Comparison of ENCODE assay signal across 12 cellular contexts in genomic region chr22:23147632-23148387, GRCh38. TPM values are rescaled to one million over a fixed set of nuclear protein-coding genes. Genes with fewer than 3 reads are reported as not detected.
DNase-seq lines count a peak whose midpoint lies in the region; ATAC-seq, FAIRE-seq and TF ChIP-seq lines count a peak whose summit lies in the region.
"Had no signal": no experiment of that assay in that cellular context is flagged by ENCODE, and none has a peak within 500 bp of the region (broad histone marks: within the 10 kb centered on the region; RNA-seq: fewer than 3 reads in every experiment).

No MANE protein-coding gene starts in this region.

- H3K4ac ChIP-seq in neuronal stem cell (ENCODE audit: low read length) = no peak overlapping the region

- H4K8ac ChIP-seq in neuronal stem cell (ENCODE audit: low read depth, low read length) = no peak overlapping the region

- H2BK120ac ChIP-seq in neuronal stem cell (ENCODE audit: low read depth, low read length) = no peak overlapping the region

- TF ChIP-seq CTCF in astrocyte (IDR thresholded peaks at IDR 0.05; ENCODE audit: insufficient read depth, low read depth, low read length) (no peak), glutamatergic neuron (IDR thresholded peaks at IDR 0.05; ENCODE audit: partially characterized antibody, unreplicated experiment) (no peak), smooth muscle cell (IDR thresholded peaks at IDR 0.05; ENCODE audit: borderline replicate concordance, insufficient read depth, poor library complexity, severe bottlenecking) (no peak)

- H2AK5ac ChIP-seq in neuronal stem cell (ENCODE audit: low read depth, low read length) = no peak overlapping the region

- H2BK5ac ChIP-seq in neuronal stem cell (ENCODE audit: low read length) = no peak overlapping the region

- H3K79me1 ChIP-seq in neuronal stem cell (ENCODE audit: low read depth, low read length) = no peaks in the 10 kb centered on the region

- no peak overlapping the region for H2BK12ac ChIP-seq in neuronal stem cell (ENCODE audit: low read length)

- peaks cover 12% of the 10 kb centered on the region for H4K20me1 ChIP-seq in astrocyte (ENCODE audit: insufficient read depth, low read length)
- H4K20me1 ChIP-seq in smooth muscle cell (ENCODE audit: low read depth) = no peaks in the 10 kb centered on the region

- no peak overlapping the region for H3K18ac ChIP-seq in neuronal stem cell (ENCODE audit: low read length)

- no peak overlapping the region for H4K91ac ChIP-seq in neuronal stem cell (ENCODE audit: low read depth, low read length, poor library complexity)

- DNase-seq in NCI-H345 (lab: John Stamatoyannopoulos, UW) = peak; percentile 9
- no peak for DNase-seq in NCI-H345 treated with DMSO at 0.1 percent for 48 hours (lab: John Stamatoyannopoulos, UW; ENCODE audit: unreplicated experiment)
- peak; percentile 57 for DNase-seq in astrocyte (ENCODE audit: low read depth)
- DNase-seq in glutamatergic neuron = no peak
- no peak for DNase-seq in smooth muscle cell (lab: John Stamatoyannopoulos, UW; ENCODE audit: unreplicated experiment)
- DNase-seq in amygdala (lab: John Stamatoyannopoulos, UW) = no peak
- no peak for DNase-seq in neuronal stem cell (ENCODE audit: low spot score)
- DNase-seq: activated CD4-positive, alpha-beta T cell treated with anti-CD3 and anti-CD28 coated beads for 48 hours; activated naive CD8-positive, alpha-beta T cell treated with anti-CD3 and anti-CD28 coated beads, Interleukin-2, amount 10 ng/mL, durations not matched to agents 7 days and 5 days; NCI-H146; small intestine had no signal

- H3K9me3 ChIP-seq in astrocyte (ENCODE audit: insufficient read depth, low read depth, low read length) (no peaks in the 10 kb centered on the region), smooth muscle cell (replicated peaks; ENCODE audit: low read depth) (no peaks in the 10 kb centered on the region), neuronal stem cell (replicated peaks in 1 of 2; ENCODE audit: control insufficient read depth in 2 of 2, insufficient read depth in 1 of 2, low read depth in 1 of 2, low read length in 2 of 2) (no peaks in the 10 kb centered on the region)

- no peak overlapping the region for H3K14ac ChIP-seq in neuronal stem cell (ENCODE audit: low read length)

- H3K4me1 ChIP-seq in astrocyte (ENCODE audit: insufficient read depth, low read length) = peaks cover 23% of the 10 kb centered on the region
- H3K4me1 ChIP-seq in smooth muscle cell (ENCODE audit: low read depth) = peaks cover 9% of the 10 kb centered on the region
- H3K4me1 ChIP-seq in neuronal stem cell (ENCODE audit: control insufficient read depth in 2 of 2, insufficient read depth in 1 of 2, low read depth in 1 of 2, low read length in 2 of 2) = peaks cover 9 to 16% of the 10 kb centered on the region in 2 donors

- H3K79me2 ChIP-seq in astrocyte (ENCODE audit: insufficient read depth, low read length) (peaks cover 2% of the 10 kb centered on the region), smooth muscle cell (ENCODE audit: low read depth) (no peaks in the 10 kb centered on the region)

- peak overlapping the region; percentile 78 for H3K27ac Mint-ChIP-seq in astrocyte (ENCODE audit: unreplicated experiment)
- no peak overlapping the region for H3K27ac Mint-ChIP-seq in glutamatergic neuron (ENCODE audit: unreplicated experiment)
- H3K27ac Mint-ChIP-seq: activated naive CD8-positive, alpha-beta T cell treated with anti-CD3 and anti-CD28 coated beads, Interleukin-2, amount 10 ng/mL, durations not matched to agents 7 days and 5 days had no signal

- H2BK15ac ChIP-seq in neuronal stem cell (ENCODE audit: low read length) = no peak overlapping the region

- H3K9me3 Mint-ChIP-seq in astrocyte (ENCODE audit: unreplicated experiment) (peaks cover under 1% of the 10 kb centered on the region), glutamatergic neuron (ENCODE audit: unreplicated experiment) (peaks cover 2% of the 10 kb centered on the region)
- H3K9me3 Mint-ChIP-seq: activated naive CD8-positive, alpha-beta T cell treated with anti-CD3 and anti-CD28 coated beads, Interleukin-2, amount 10 ng/mL, durations not matched to agents 7 days and 5 days had no signal

- H3K4me1 Mint-ChIP-seq in astrocyte (ENCODE audit: low read depth, unreplicated experiment) (peaks cover 7% of the 10 kb centered on the region), glutamatergic neuron (ENCODE audit: low read depth, unreplicated experiment) (peaks cover 19% of the 10 kb centered on the region)

- no peak overlapping the region for H3K9ac ChIP-seq in astrocyte (ENCODE audit: low read length)
- H3K9ac ChIP-seq in smooth muscle cell (ENCODE audit: low read depth) = no peak overlapping the region
- H3K9ac ChIP-seq in neuronal stem cell (ENCODE audit: low read depth, low read length, poor library complexity) = no peak overlapping the region

- H3K27me3 ChIP-seq in astrocyte (ENCODE audit: insufficient read depth, low read length) = no peaks in the 10 kb centered on the region
- H3K27me3 ChIP-seq in smooth muscle cell (ENCODE audit: low read depth) = no peaks in the 10 kb centered on the region
- no peaks in the 10 kb centered on the region for H3K27me3 ChIP-seq in neuronal stem cell (ENCODE audit: control insufficient read depth in 3 of 3, insufficient read depth in 3 of 3, low read depth in 1 of 3, low read length in 3 of 3)

- no peak overlapping the region for H3K4me3 Mint-ChIP-seq in astrocyte (ENCODE audit: unreplicated experiment)
- H3K4me3 Mint-ChIP-seq in glutamatergic neuron (ENCODE audit: unreplicated experiment) = peak overlapping the region; percentile 28
- H3K4me3 Mint-ChIP-seq: activated naive CD8-positive, alpha-beta T cell treated with anti-CD3 and anti-CD28 coated beads, Interleukin-2, amount 10 ng/mL, durations not matched to agents 7 days and 5 days had no signal

- H3K27me3 Mint-ChIP-seq in astrocyte (ENCODE audit: low read depth, unreplicated experiment) = peaks cover 4% of the 10 kb centered on the region
- H3K27me3 Mint-ChIP-seq in glutamatergic neuron (ENCODE audit: unreplicated experiment) = peaks cover 6% of the 10 kb centered on the region
- H3K27me3 Mint-ChIP-seq: activated naive CD8-positive, alpha-beta T cell treated with anti-CD3 and anti-CD28 coated beads, Interleukin-2, amount 10 ng/mL, durations not matched to agents 7 days and 5 days had no signal

- H3K4me2 ChIP-seq in astrocyte (ENCODE audit: low read length) (no peak overlapping the region), smooth muscle cell (no peak overlapping the region), neuronal stem cell (ENCODE audit: insufficient read depth, low read length, poor library complexity, severe bottlenecking) (no peak overlapping the region)

- H3K27ac ChIP-seq in astrocyte (ENCODE audit: low read depth, low read length) = no peak overlapping the region
- H3K27ac ChIP-seq in smooth muscle cell (ENCODE audit: low read depth) = peak overlapping the region; percentile 30
- H3K27ac ChIP-seq in neuronal stem cell (replicated peaks; ENCODE audit: low read length) = no peak overlapping the region

- H3K36me3 Mint-ChIP-seq in astrocyte (ENCODE audit: low read depth, unreplicated experiment) = peaks cover 14% of the 10 kb centered on the region
- no peaks in the 10 kb centered on the region for H3K36me3 Mint-ChIP-seq in glutamatergic neuron (ENCODE audit: unreplicated experiment)

- H3K36me3 ChIP-seq in astrocyte (ENCODE audit: insufficient read depth, low read length) (no peaks in the 10 kb centered on the region), smooth muscle cell (ENCODE audit: low read depth) (no peaks in the 10 kb centered on the region), neuronal stem cell (replicated peaks in 1 of 2; ENCODE audit: control insufficient read depth in 2 of 2, insufficient read depth in 2 of 2, low read length in 2 of 2) (peaks cover 0 to 57% of the 10 kb centered on the region in 2 donors)

- no peak overlapping the region for H3K23ac ChIP-seq in neuronal stem cell (ENCODE audit: low read depth, low read length, poor library complexity)

- 34% methylated on average over 6 of the region's 6 CpGs for WGBS in smooth muscle cell (ENCODE audit: low lambda C conversion rate)
- no CpG with 5 or more reads among the region's 6 CpGs for WGBS in neuronal stem cell (ENCODE audit: extremely low coverage in 2 of 2, insufficient read length in 2 of 2, insufficient replicate concordance in 1 of 2), 2 donors

- H3K4me3 ChIP-seq in astrocyte (ENCODE audit: insufficient read depth, low read depth, low read length) (no peak overlapping the region), smooth muscle cell (no peak overlapping the region), neuronal stem cell (ENCODE audit: low read length in 2 of 2) (no peak overlapping the region)

- ATAC-seq in HG03460 (IDR thresholded peaks at IDR 0.05; ENCODE audit: unreplicated experiment) = no peak

- peaks cover 10% of the 10 kb centered on the region for H3F3A ChIP-seq in smooth muscle cell (ENCODE audit: low read depth)

- no peak for FAIRE-seq in astrocyte (lab: Jason Lieb, UNC)
- FAIRE-seq: small intestine had no signal

- H2AFZ ChIP-seq in astrocyte (ENCODE audit: low read depth, low read length) (no peak overlapping the region), smooth muscle cell (ENCODE audit: low read depth) (no peak overlapping the region), neuronal stem cell (ENCODE audit: low read length) (no peak overlapping the region)

RNA-seq across cellular contexts. Expression of gene RAB36, which starts 2.5 kb away (rescaled TPM):
- total RNA-seq in astrocyte (5.0 and 5.2 TPM in 2 replicates), glutamatergic neuron (ENCODE audit: unreplicated experiment) (2.0 TPM), smooth muscle cell (1.1 and 1.9 TPM in 2 replicates)
- polyA plus RNA-seq in smooth muscle cell = 2.0 and 4.1 TPM in 2 replicates
- polyA plus RNA-seq in neuronal stem cell (2013, experiment 1 of 2) = 4.5 TPM
- polyA plus RNA-seq in neuronal stem cell (2013, experiment 2 of 2) = 4.5 TPM

RNA-seq across cellular contexts. Expression of gene RSPH14, which starts 6.0 kb away (rescaled TPM):
- total RNA-seq in astrocyte (not detected in 2 replicates), glutamatergic neuron (ENCODE audit: unreplicated experiment) (1.7 TPM), smooth muscle cell (not detected in 2 replicates)
- 0.32 and 0.48 TPM in 2 replicates for polyA plus RNA-seq in smooth muscle cell
- polyA plus RNA-seq in neuronal stem cell (2013, experiment 1 of 2) = 2.0 TPM
- 2.2 TPM for polyA plus RNA-seq in neuronal stem cell (2013, experiment 2 of 2)

RNA-seq across cellular contexts. Expression of gene BCR, which starts 32.5 kb away (rescaled TPM):
- total RNA-seq in astrocyte (41.2 and 48.9 TPM in 2 replicates), glutamatergic neuron (ENCODE audit: unreplicated experiment) (268 TPM), smooth muscle cell (11.1 and 15.4 TPM in 2 replicates)
- 13.4 and 15.0 TPM in 2 replicates for polyA plus RNA-seq in smooth muscle cell
- polyA plus RNA-seq in neuronal stem cell (2013, experiment 1 of 2) = 20.8 TPM
- 19.8 TPM for polyA plus RNA-seq in neuronal stem cell (2013, experiment 2 of 2)

Comparison
In these comparisons a context has a peak if more than half of its experiments do, and no peak if none do; other contexts are left out.
1. DNase-seq: peak in NCI-H345 (single experiment) and astrocyte (single experiment); none in NCI-H345 treated with DMSO at 0.1 percent for 48 hours (single experiment), glutamatergic neuron (single experiment), smooth muscle cell (single experiment), amygdala (0 of 56) and neuronal stem cell (single experiment).